18 cellular contexts compared by ENCODE assay signal in the genomic region with DNA sequence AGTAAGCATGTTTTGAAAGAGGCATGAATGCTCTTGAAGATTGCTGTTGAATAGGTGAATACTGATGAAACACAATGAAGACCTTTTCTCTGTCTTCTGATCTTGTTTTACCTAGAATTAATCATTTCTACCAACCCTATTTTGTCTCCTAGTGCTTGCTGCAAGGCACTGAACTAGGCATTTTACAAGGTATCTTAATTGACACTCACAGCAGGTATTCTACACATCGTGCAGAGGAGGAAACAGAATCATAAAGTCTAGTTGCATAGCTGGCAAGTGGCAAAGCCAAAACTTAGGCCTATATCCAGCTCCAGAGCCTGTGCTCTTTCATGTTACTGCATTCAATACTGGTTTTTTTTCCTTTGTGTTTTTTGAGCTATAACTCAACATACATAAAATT. TPM values are rescaled to one million over a fixed set of nuclear protein-coding genes. Genes with fewer than 3 reads are reported as not detected.
DNase-seq lines count a peak whose midpoint lies in the region; ATAC-seq and TF ChIP-seq lines count a peak whose summit lies in the region.
"Had no signal": no experiment of that assay in that cellular context is flagged by ENCODE, and none has a peak within 500 bp of the region (broad histone marks: within the 10 kb centered on the region; RNA-seq: fewer than 3 reads in every experiment).

No MANE protein-coding gene starts in this region.

- H3K36me3 ChIP-seq in Caco-2 (ENCODE audit: control insufficient read depth, insufficient read depth, low read length) (no peaks in the 10 kb centered on the region), HEK293 (ENCODE audit: control insufficient read depth in 2 of 2, insufficient read depth in 1 of 2, low read length in 2 of 2) (no peaks in the 10 kb centered on the region; a peak in 1 of 3 replicates)

- DNase-seq in Caco-2 = no peak
- no peak for DNase-seq in left colon
- no peak for DNase-seq in stimulated activated effector memory CD8-positive, alpha-beta T cell treated with anti-CD3 and anti-CD28 coated beads, Interleukin-12 subunit alpha, Interleukin-12 subunit beta, amount 100 ng/mL, for 72 hours (ENCODE audit: low spot score in 2 of 2)
- DNase-seq in MCF 10A (ENCODE audit: unreplicated experiment) = no peak
- DNase-seq: AML-193; CD4-positive, alpha-beta T cell; DMS153; GDM1; GOT3; H7; IMR-90 had no signal

- H3K27me3 Mint-ChIP-seq in Caco-2 (ENCODE audit: insufficient read depth, unreplicated experiment) = no peaks in the 10 kb centered on the region
- H3K27me3 Mint-ChIP-seq in MCF 10A (ENCODE audit: insufficient read depth, unreplicated experiment) = no peaks in the 10 kb centered on the region

- peaks cover 60% of the 10 kb centered on the region for H3K36me3 Mint-ChIP-seq in Caco-2 (ENCODE audit: insufficient read depth, unreplicated experiment)
- H3K36me3 Mint-ChIP-seq in stimulated activated effector memory CD8-positive, alpha-beta T cell treated with anti-CD3 and anti-CD28 coated beads, Interleukin-12 subunit alpha, Interleukin-12 subunit beta, amount 100 ng/mL, for 72 hours = no peaks in the 10 kb centered on the region
- peaks cover 46% of the 10 kb centered on the region for H3K36me3 Mint-ChIP-seq in MCF 10A (ENCODE audit: insufficient read depth, unreplicated experiment)

- intact Hi-C loops in Caco-2 (cut with micrococcal nuclease; ENCODE audit: unreplicated experiment) (no loop called here), left colon (cut with DNase I, micrococcal nuclease) (no loop called here), MCF 10A (cut with micrococcal nuclease) (no loop called here)

- H3K4me1 Mint-ChIP-seq in Caco-2 (ENCODE audit: low read depth, unreplicated experiment) (peaks cover 32% of the 10 kb centered on the region), MCF 10A (ENCODE audit: insufficient read depth, unreplicated experiment) (peaks cover 20% of the 10 kb centered on the region)
- peaks cover 11% of the 10 kb centered on the region for H3K4me1 Mint-ChIP-seq in stimulated activated effector memory CD8-positive, alpha-beta T cell treated with anti-CD3 and anti-CD28 coated beads, Interleukin-12 subunit alpha, Interleukin-12 subunit beta, amount 100 ng/mL, for 72 hours

- H3K27ac ChIP-seq in HEK293 (ENCODE audit: extremely low read depth, low read depth, low read length) = no peak overlapping the region
- H3K27ac ChIP-seq: C4-2B, HL-60 had no signal

- H3K4me3 Mint-ChIP-seq in Caco-2 (ENCODE audit: unreplicated experiment) (no peak overlapping the region), MCF 10A (ENCODE audit: unreplicated experiment) (no peak overlapping the region)
- H3K4me3 Mint-ChIP-seq in stimulated activated effector memory CD8-positive, alpha-beta T cell treated with anti-CD3 and anti-CD28 coated beads, Interleukin-12 subunit alpha, Interleukin-12 subunit beta, amount 100 ng/mL, for 72 hours = no peak overlapping the region
- H3K4me3 Mint-ChIP-seq: CD4-positive, alpha-beta T cell had no signal

- CTCF ChIA-PET in Caco-2 (lab: Charles Lee) = interaction anchor here (0.9 kb wide), 1 partner anchor 14 kb away, joined by 3 read pairs; no protein-coding TSS in a partner anchor
- CTCF ChIA-PET in HEK293 (lab: Yijun Ruan, JAX) = interaction anchor here (2.7 kb wide), 1 partner anchor 14 kb away, joined by 16 read pairs; no protein-coding TSS in a partner anchor
- CTCF ChIA-PET in MCF 10A (lab: Yijun Ruan, JAX) = interaction anchor here (0.5 to 5.3 kb wide), 5 partner anchors 15 to 269 kb away, joined by 3 to 36 read pairs (median 4); no protein-coding TSS in a partner anchor

- POLR2A ChIA-PET in Caco-2 (lab: Charles Lee) = no interaction called here
- POLR2A ChIA-PET in HEK293 (lab: Yijun Ruan, JAX) = no interaction called here
- POLR2A ChIA-PET in MCF 10A (lab: Yijun Ruan, JAX) = interaction anchor here (1.3 kb wide), 1 partner anchor 11 kb away, joined by 3 read pairs; no protein-coding TSS in a partner anchor

- TF ChIP-seq CTCF in Caco-2 (IDR thresholded peaks at IDR 0.05; ENCODE audit: insufficient read depth in 1 of 2, low read depth in 1 of 2, low read length in 1 of 2, severe bottlenecking in 1 of 2, unreplicated experiment in 1 of 2) = no peak
- no peak for TF ChIP-seq CTCF in HEK293 (tag by site-specific recombination; IDR thresholded peaks at IDR 0.05)
- no peak for TF ChIP-seq CTCF in MCF 10A (IDR thresholded peaks at IDR 0.05; ENCODE audit: unreplicated experiment)

- no peaks in the 10 kb centered on the region for H3K9me3 Mint-ChIP-seq in Caco-2 (ENCODE audit: unreplicated experiment)
- H3K9me3 Mint-ChIP-seq in stimulated activated effector memory CD8-positive, alpha-beta T cell treated with anti-CD3 and anti-CD28 coated beads, Interleukin-12 subunit alpha, Interleukin-12 subunit beta, amount 100 ng/mL, for 72 hours = no peaks in the 10 kb centered on the region
- H3K9me3 Mint-ChIP-seq in MCF 10A (ENCODE audit: unreplicated experiment) = no peaks in the 10 kb centered on the region
- H3K9me3 Mint-ChIP-seq: CD4-positive, alpha-beta T cell had no signal

- H3K4me3 ChIP-seq in Caco-2 (ENCODE audit: low read depth, low read length) = no peak overlapping the region
- H3K4me3 ChIP-seq in HEK293 (ENCODE audit: low read depth, low read length) = no peak overlapping the region
- H3K4me3 ChIP-seq: K562 had no signal

- peaks cover 25% of the 10 kb centered on the region for H3K4me1 ChIP-seq in Caco-2
- peaks cover 5% of the 10 kb centered on the region for H3K4me1 ChIP-seq in HEK293 (ENCODE audit: control insufficient read depth, insufficient read depth, low read length)

- H3K27ac Mint-ChIP-seq in Caco-2 (ENCODE audit: unreplicated experiment) = peak overlapping the region; percentile 32
- H3K27ac Mint-ChIP-seq in stimulated activated effector memory CD8-positive, alpha-beta T cell treated with anti-CD3 and anti-CD28 coated beads, Interleukin-12 subunit alpha, Interleukin-12 subunit beta, amount 100 ng/mL, for 72 hours = peak overlapping the region; percentile 52
- H3K27ac Mint-ChIP-seq in MCF 10A (ENCODE audit: low read depth, unreplicated experiment) = no peak overlapping the region
- H3K27ac Mint-ChIP-seq: CD4-positive, alpha-beta T cell had no signal

- H3K9me3 ChIP-seq in Caco-2 (no peaks in the 10 kb centered on the region), HEK293 (ENCODE audit: control insufficient read depth, insufficient read depth, low read depth, low read length) (no peaks in the 10 kb centered on the region)

- ATAC-seq in left colon = peak; percentile 28
- no peak for ATAC-seq in stimulated activated effector memory CD8-positive, alpha-beta T cell treated with anti-CD3 and anti-CD28 coated beads, Interleukin-12 subunit alpha, Interleukin-12 subunit beta, amount 100 ng/mL, for 72 hours
- ATAC-seq in HG03342 (IDR thresholded peaks at IDR 0.05; ENCODE audit: unreplicated experiment) = no peak
- no peak for ATAC-seq in HG03457 (IDR thresholded peaks at IDR 0.05; ENCODE audit: unreplicated experiment)
- ATAC-seq: HCT116, K562 had no signal

- H3K27me3 ChIP-seq in Caco-2 (replicated peaks; ENCODE audit: control insufficient read depth, insufficient read depth, low read length) = no peaks in the 10 kb centered on the region

- BruUV-seq in Caco-2 (replicated peaks; lab: Mats Ljungman, UMichigan) (no TSS peak), MCF 10A (replicated peaks; lab: Mats Ljungman, UMichigan) (no TSS peak)

TF ChIP-seq in HEK293, 187 proteins besides CTCF, POLR2A, EP300 and RAD21 (continues in another document):
- TF ChIP-seq, protein P1, sequence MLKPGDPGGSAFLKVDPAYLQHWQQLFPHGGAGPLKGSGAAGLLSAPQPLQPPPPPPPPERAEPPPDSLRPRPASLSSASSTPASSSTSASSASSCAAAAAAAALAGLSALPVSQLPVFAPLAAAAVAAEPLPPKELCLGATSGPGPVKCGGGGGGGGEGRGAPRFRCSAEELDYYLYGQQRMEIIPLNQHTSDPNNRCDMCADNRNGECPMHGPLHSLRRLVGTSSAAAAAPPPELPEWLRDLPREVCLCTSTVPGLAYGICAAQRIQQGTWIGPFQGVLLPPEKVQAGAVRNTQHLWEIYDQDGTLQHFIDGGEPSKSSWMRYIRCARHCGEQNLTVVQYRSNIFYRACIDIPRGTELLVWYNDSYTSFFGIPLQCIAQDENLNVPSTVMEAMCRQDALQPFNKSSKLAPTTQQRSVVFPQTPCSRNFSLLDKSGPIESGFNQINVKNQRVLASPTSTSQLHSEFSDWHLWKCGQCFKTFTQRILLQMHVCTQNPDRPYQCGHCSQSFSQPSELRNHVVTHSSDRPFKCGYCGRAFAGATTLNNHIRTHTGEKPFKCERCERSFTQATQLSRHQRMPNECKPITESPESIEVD (tag by site-specific recombination; IDR thresholded peaks at IDR 0.05) = peak; percentile 75
- TF ChIP-seq, protein P2, sequence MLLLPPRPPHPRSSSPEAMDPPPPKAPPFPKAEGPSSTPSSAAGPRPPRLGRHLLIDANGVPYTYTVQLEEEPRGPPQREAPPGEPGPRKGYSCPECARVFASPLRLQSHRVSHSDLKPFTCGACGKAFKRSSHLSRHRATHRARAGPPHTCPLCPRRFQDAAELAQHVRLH (tag by site-specific recombination; IDR thresholded peaks at IDR 0.05) = 0 out of 2 replicates have a peak, but pooled peaks have one; percentile 59
- TF ChIP-seq YY1 (tag by site-specific recombination; IDR thresholded peaks at IDR 0.05) (no peak), ZNF623 (tag by site-specific recombination; IDR thresholded peaks at IDR 0.05) (0 out of 2 replicates have a peak, but pooled peaks have one; percentile 5), KLF9 (tag by site-specific recombination; IDR thresholded peaks at IDR 0.05; ENCODE audit: low read depth) (no peak), GLIS1 (tag by site-specific recombination; IDR thresholded peaks at IDR 0.05) (no peak), ZNF621 (tag by site-specific recombination; IDR thresholded peaks at IDR 0.05) (no peak), IKZF3 (tag by site-specific recombination; IDR thresholded peaks at IDR 0.05) (0 out of 2 replicates have a peak, but pooled peaks have one; percentile 35), ZIC2 (tag by site-specific recombination; IDR thresholded peaks at IDR 0.05) (peak; percentile 55; the same call in 1 of the 2 replicates)
- TF ChIP-seq, protein P3, sequence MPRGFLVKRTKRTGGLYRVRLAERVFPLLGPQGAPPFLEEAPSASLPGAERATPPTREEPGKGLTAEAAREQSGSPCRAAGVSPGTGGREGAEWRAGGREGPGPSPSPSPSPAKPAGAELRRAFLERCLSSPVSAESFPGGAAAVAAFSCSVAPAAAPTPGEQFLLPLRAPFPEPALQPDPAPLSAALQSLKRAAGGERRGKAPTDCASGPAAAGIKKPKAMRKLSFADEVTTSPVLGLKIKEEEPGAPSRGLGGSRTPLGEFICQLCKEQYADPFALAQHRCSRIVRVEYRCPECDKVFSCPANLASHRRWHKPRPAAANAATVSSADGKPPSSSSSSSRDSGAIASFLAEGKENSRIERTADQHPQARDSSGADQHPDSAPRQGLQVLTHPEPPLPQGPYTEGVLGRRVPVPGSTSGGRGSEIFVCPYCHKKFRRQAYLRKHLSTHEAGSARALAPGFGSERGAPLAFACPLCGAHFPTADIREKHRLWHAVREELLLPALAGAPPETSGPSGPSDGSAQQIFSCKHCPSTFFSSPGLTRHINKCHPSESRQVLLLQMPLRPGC (tag by site-specific recombination; IDR thresholded peaks at IDR 0.05) = no peak

RNA-seq across cellular contexts. Expression of a gene that starts 50.7 kb away (rescaled TPM):
- total RNA-seq in Caco-2 (2022) (392 and 403 TPM in 2 replicates), left colon (100 to 1,000 TPM; 440 to 447 TPM), MCF 10A (2022) (519 and 638 TPM in 2 replicates)
